In the genomic region with DNA sequence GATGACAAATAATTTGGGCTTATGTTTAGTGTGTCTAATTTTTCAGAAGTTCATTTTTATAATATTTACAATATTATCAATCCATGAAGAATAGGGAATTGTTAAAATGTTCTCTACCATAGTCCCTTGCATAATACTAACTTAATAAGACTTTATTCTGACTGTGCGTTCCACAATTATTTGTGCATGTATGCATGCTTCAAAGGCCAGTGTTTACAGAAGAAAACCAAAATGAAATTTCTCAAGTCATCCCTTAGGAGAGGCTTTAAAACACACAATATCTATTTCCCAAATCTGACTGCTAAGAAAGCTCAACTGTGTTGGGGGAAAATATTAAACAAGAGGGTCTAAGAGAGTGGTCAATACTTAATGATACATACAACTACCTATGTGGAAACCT, we compare ENCODE assay signal across 21 cellular contexts.
"Had no signal": no experiment of that assay in that cellular context is flagged by ENCODE, and none has a peak within 500 bp of the region (broad histone marks: within the 10 kb centered on the region; RNA-seq: fewer than 3 reads in every experiment).

No MANE protein-coding gene starts in this region.

- H3K27me3 Mint-ChIP-seq: naive thymus-derived CD8-positive, alpha-beta T cell had no signal

- H3K4me1 Mint-ChIP-seq: immature natural killer cell; naive thymus-derived CD8-positive, alpha-beta T cell had no signal

- H3K27ac ChIP-seq: colonic mucosa, gastroesophageal sphincter, sigmoid colon, skin epidermis, uterus had no signal

- H3K27me3 ChIP-seq: colonic mucosa, gastroesophageal sphincter, sigmoid colon, upper lobe of left lung, uterus had no signal

- ATAC-seq: esophagus mucosa; gastroesophageal sphincter; left colon; mucosa of descending colon; naive thymus-derived CD8-positive, alpha-beta T cell had no signal

- H3K4me3 Mint-ChIP-seq: endodermal cell; immature natural killer cell; naive thymus-derived CD8-positive, alpha-beta T cell; neural crest cell had no signal

- H3K4me1 ChIP-seq: colonic mucosa, uterus had no signal

- H3K9me3 Mint-ChIP-seq: endodermal cell, neural crest cell had no signal

- H3K36me3 Mint-ChIP-seq: immature natural killer cell; naive thymus-derived CD8-positive, alpha-beta T cell had no signal

- H3K4me3 ChIP-seq: colonic mucosa, gastroesophageal sphincter, mucosa of descending colon, sigmoid colon, skin epidermis, upper lobe of left lung, uterus had no signal

- H3K9me3 ChIP-seq: colonic mucosa, gastroesophageal sphincter, mucosa of descending colon, sigmoid colon, upper lobe of left lung, uterus had no signal

- H3K36me3 ChIP-seq: colonic mucosa, gastroesophageal sphincter, sigmoid colon, upper lobe of left lung, uterus had no signal

- DNase-seq: colonic mucosa; dermis blood vessel endothelial cell; endodermal cell; foreskin fibroblast; glutamatergic neuron; immature natural killer cell; kidney; left colon; mucosa of descending colon; naive thymus-derived CD8-positive, alpha-beta T cell; posterior cingulate gyrus; sigmoid colon; stimulated activated CD4-positive, alpha-beta T cell treated with anti-CD3 and anti-CD28 coated beads, Interleukin-2, amount 100 ng/mL, for 24 hours; stimulated activated CD4-positive, alpha-beta T cell treated with anti-CD3 and anti-CD28 coated beads, Interleukin-4, amount 100 ng/mL, for 4 hours; stimulated activated naive CD4-positive, alpha-beta T cell treated with Interleukin-2 at 50 U/mL for 16 hours; upper lobe of left lung; uterus had no signal

- H3K27ac Mint-ChIP-seq: endodermal cell; immature natural killer cell; naive thymus-derived CD8-positive, alpha-beta T cell had no signal
